In genomic region chr6:100435299-100435698, GRCh38 we compare ENCODE assay signal across 16 cellular contexts. TPM values are rescaled to one million over a fixed set of nuclear protein-coding genes. Genes with fewer than 3 reads are reported as not detected.
DNase-seq lines count a peak whose midpoint lies in the region; ATAC-seq and TF ChIP-seq lines count a peak whose summit lies in the region.
"Had no signal": no experiment of that assay in that cellular context is flagged by ENCODE, and none has a peak within 500 bp of the region (broad histone marks: within the 10 kb centered on the region; RNA-seq: fewer than 3 reads in every experiment).

No MANE protein-coding gene starts in this region.

- H3K27me3 ChIP-seq in mesendoderm (ENCODE audit: insufficient read depth, low read length, poor library complexity) (no peaks in the 10 kb centered on the region), aorta (ENCODE audit: control insufficient read depth in 1 of 2, insufficient read depth in 2 of 2, low read length in 1 of 2) (peaks cover 0 to 3% of the 10 kb centered on the region in 2 donors)
- H3K27me3 ChIP-seq: BLaER1 had no signal

- POLR2A ChIA-PET in WTC11 (lab: Charles Lee): no interaction called here

- no peak overlapping the region for H3K9ac ChIP-seq in mesendoderm (ENCODE audit: low read length)
- H3K9ac ChIP-seq: BLaER1 had no signal

- H2BK5ac ChIP-seq in mesendoderm (ENCODE audit: low read length): no peak overlapping the region

- H3K27ac Mint-ChIP-seq in WTC11: no peak overlapping the region
- H3K27ac Mint-ChIP-seq: activated naive CD8-positive, alpha-beta T cell had no signal

- H3K4me2 ChIP-seq in mesendoderm (ENCODE audit: low read length): no peak overlapping the region
- H3K4me2 ChIP-seq: BLaER1 had no signal

- H4K5ac ChIP-seq in mesendoderm (ENCODE audit: low read length): no peak overlapping the region

- no peaks in the 10 kb centered on the region for H3K9me3 Mint-ChIP-seq in WTC11

- H3K79me1 ChIP-seq in mesendoderm (ENCODE audit: low read length): no peaks in the 10 kb centered on the region

- H3K9me3 ChIP-seq in aorta (ENCODE audit: control insufficient read depth, low read length): peaks cover 1% of the 10 kb centered on the region
- H3K9me3 ChIP-seq: BLaER1, psoas muscle had no signal

- H3K27me3 Mint-ChIP-seq in WTC11 (ENCODE audit: low read depth): no peaks in the 10 kb centered on the region

- no peak overlapping the region for H3K4me3 Mint-ChIP-seq in WTC11
- H3K4me3 Mint-ChIP-seq: activated naive CD8-positive, alpha-beta T cell had no signal

- peak; percentile 80 for DNase-seq in EH (ENCODE audit: low read depth)
- DNase-seq in HT-29 (ENCODE audit: low spot score): peak; percentile 8
- DNase-seq in WTC11 (ENCODE audit: low spot score): no peak
- peak; percentile 65 for DNase-seq in mesendoderm
- DNase-seq in aorta: no peak
- no peak for DNase-seq in central memory CD4-positive, alpha-beta T cell
- DNase-seq in NCI-H2107 (lab: John Stamatoyannopoulos, UW): no peak
- DNase-seq: activated CD4-positive, alpha-beta T cell treated with anti-CD3 and anti-CD28 coated beads for 1 hour; head of caudate nucleus; NCI-H2171; psoas muscle; T-helper 1 cell had no signal

- H3K4me3 ChIP-seq in mesendoderm (ENCODE audit: low read length) (no peak overlapping the region), aorta (ENCODE audit: low read length in 2 of 2) (no peak overlapping the region)
- H3K4me3 ChIP-seq: BLaER1, psoas muscle had no signal

- no peak overlapping the region for H2BK15ac ChIP-seq in mesendoderm (replicated peaks; ENCODE audit: low read depth)

- no peak overlapping the region for H3K56ac ChIP-seq in mesendoderm (ENCODE audit: low read length)

- TF ChIP-seq CTCF in WTC11 (IDR thresholded peaks at IDR 0.05): no peak

- no peak overlapping the region for H3K23ac ChIP-seq in mesendoderm (ENCODE audit: low read length)

- no peaks in the 10 kb centered on the region for H3K36me3 ChIP-seq in mesendoderm (ENCODE audit: control insufficient read depth, insufficient read depth, low read length)
- no peaks in the 10 kb centered on the region for H3K36me3 ChIP-seq in aorta (ENCODE audit: control insufficient read depth in 1 of 2, insufficient read depth in 2 of 2, low read length in 1 of 2)
- H3K36me3 ChIP-seq: BLaER1 had no signal

- no peak overlapping the region for H3K4ac ChIP-seq in mesendoderm (ENCODE audit: low read depth, low read length)

- no peaks in the 10 kb centered on the region for H3K79me2 ChIP-seq in mesendoderm (ENCODE audit: control insufficient read depth, insufficient read depth, low read length)

- CTCF ChIA-PET in WTC11 (lab: Charles Lee): interaction anchor here (0.6 kb wide), 1 partner anchor 25 kb away, joined by 4 read pairs; no protein-coding TSS in a partner anchor

- H3K4me1 ChIP-seq in mesendoderm (ENCODE audit: control insufficient read depth, low read depth, low read length) (peaks cover 10% of the 10 kb centered on the region), aorta (ENCODE audit: control insufficient read depth in 1 of 2, insufficient read depth in 2 of 2, low read length in 2 of 2) (no peaks in the 10 kb centered on the region)
- H3K4me1 ChIP-seq: BLaER1 had no signal

- H3K18ac ChIP-seq in mesendoderm (ENCODE audit: low read length): no peak overlapping the region

- no peak overlapping the region for H4K8ac ChIP-seq in mesendoderm (ENCODE audit: low read depth, low read length)

- intact Hi-C loops in aorta (cut with DNase I): no loop called here

- WGBS in mesendoderm (ENCODE audit: extremely low coverage, insufficient coverage, low lambda C conversion rate): no CpG with 5 or more reads among the region's 3 CpGs
- 91 to 93% methylated on average over 3 of the region's 3 CpGs for WGBS in aorta, 2 donors

- no peak overlapping the region for H2AK5ac ChIP-seq in mesendoderm (ENCODE audit: low read length)

- H3K27ac ChIP-seq in mesendoderm (ENCODE audit: low read depth, low read length) (no peak overlapping the region), aorta (ENCODE audit: low read depth in 1 of 2, low read length in 2 of 2) (no peak overlapping the region)
- H3K27ac ChIP-seq: BLaER1, psoas muscle had no signal

- H2BK120ac ChIP-seq in mesendoderm (ENCODE audit: low read depth, low read length): no peak overlapping the region

- H3K4me1 Mint-ChIP-seq in WTC11: peaks cover 25% of the 10 kb centered on the region

- H3K36me3 Mint-ChIP-seq in WTC11: no peaks in the 10 kb centered on the region
- H3K36me3 Mint-ChIP-seq: activated naive CD8-positive, alpha-beta T cell had no signal

- ATAC-seq in WTC11: peak; percentile 45
- no peak for ATAC-seq in aorta (ENCODE audit: low FRiP score)
- no peak for ATAC-seq in GM18870 (IDR thresholded peaks at IDR 0.05; ENCODE audit: unreplicated experiment)

TF ChIP-seq in WTC11, 78 proteins besides CTCF, POLR2A, EP300 and RAD21:
- TF ChIP-seq TEAD4 (CRISPR knock-in tag; IDR thresholded peaks at IDR 0.05) (no peak), HMGA2 (CRISPR knock-in tag; IDR thresholded peaks at IDR 0.05) (no peak), MXD4 (CRISPR knock-in tag; IDR thresholded peaks at IDR 0.05; ENCODE audit: borderline replicate concordance) (no peak), PRRX2 (CRISPR knock-in tag; IDR thresholded peaks at IDR 0.05) (no peak), ZMAT4 (CRISPR knock-in tag; IDR thresholded peaks at IDR 0.05) (no peak), OVOL2 (CRISPR knock-in tag; IDR thresholded peaks at IDR 0.05; ENCODE audit: borderline replicate concordance) (no peak), TEAD1 (CRISPR knock-in tag; IDR thresholded peaks at IDR 0.05) (no peak), TP53 (CRISPR knock-in tag; IDR thresholded peaks at IDR 0.05) (no peak), ZBTB21 (CRISPR knock-in tag; IDR thresholded peaks at IDR 0.05; ENCODE audit: borderline replicate concordance) (no peak), E2F5 (CRISPR knock-in tag; IDR thresholded peaks at IDR 0.05) (no peak), IRF1 (CRISPR knock-in tag; IDR thresholded peaks at IDR 0.05) (no peak), MAX (CRISPR knock-in tag; IDR thresholded peaks at IDR 0.05) (no peak), SMAD4 (CRISPR knock-in tag; IDR thresholded peaks at IDR 0.05) (no peak)

RNA-seq across cellular contexts. Expression of gene SIM1, which starts 29.4 kb away (rescaled TPM):
- not detected in 2 replicates for total RNA-seq in HT-29 (2014; rRNA removed; shearing (Covaris generic))
- total RNA-seq in WTC11 (2021) (0.09 to 0.11 TPM (median 0.11 TPM) in 3 replicates), aorta (under 1 TPM in 1 of 2 donors, not detected in 1; 0.10 TPM)
- polyA plus RNA-seq in mesendoderm (2013, experiment 1 of 2): 0.06 TPM
- polyA plus RNA-seq in mesendoderm (2013, experiment 2 of 2): 0.06 TPM
- polyA plus RNA-seq in aorta: not detected
- total RNA-seq: temporal lobe had no signal

Comparison
In these comparisons a context has a peak if more than half of its experiments do, and no peak if none do; other contexts are left out.
1. DNase-seq: peak in EH (single experiment), HT-29 (single experiment) and mesendoderm (single experiment); none in WTC11 (single experiment), aorta (0 of 2), central memory CD4-positive, alpha-beta T cell (single experiment) and NCI-H2107 (single experiment).